Comparison of ENCODE assay signal across 1 cellular context in the genomic region with DNA sequence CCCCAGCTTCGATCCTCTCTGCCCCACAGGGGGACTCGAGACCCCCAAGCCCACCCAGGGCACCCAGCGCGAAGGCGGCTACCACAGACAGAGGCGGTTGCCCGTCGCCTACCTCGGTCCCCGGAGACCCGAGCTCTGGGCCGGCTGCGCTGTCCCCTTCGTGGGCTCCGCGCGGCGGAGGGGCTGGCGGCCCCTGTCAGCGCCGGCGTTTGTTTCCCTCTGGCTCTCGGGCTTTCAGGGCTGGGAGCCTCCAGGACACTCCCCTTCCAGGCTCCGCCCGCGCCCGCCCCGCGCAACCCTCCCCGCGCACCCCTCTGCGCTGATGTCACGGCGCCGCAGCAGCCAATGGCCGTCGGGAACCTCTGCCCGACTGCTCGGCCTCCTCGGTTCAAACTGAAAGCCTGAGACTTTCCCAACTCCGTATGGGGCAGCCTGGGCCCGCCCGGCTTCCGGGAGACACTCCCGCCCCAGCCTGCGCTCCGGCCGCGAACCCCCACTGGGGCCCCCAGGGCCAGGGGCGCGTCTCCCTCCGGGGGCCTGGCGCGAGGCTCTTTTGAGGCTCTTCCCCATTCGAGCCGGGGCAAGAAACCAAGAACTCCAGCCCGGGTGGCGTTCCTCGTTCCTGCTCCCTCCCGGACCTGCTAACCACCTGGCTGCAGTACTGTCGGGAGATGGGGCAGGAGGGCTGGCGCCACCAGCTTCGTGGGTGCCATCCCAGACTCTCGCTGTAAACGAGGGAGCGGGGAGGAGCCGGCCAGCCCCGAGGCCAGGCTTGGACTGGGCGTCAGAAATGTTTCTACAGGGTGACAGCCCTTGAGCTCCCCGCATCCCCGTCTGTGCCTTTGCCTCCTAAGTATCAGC.
A peak's percentile ranks its signal among the peaks of the same experiment; 100 is the strongest.
TF ChIP-seq lines count a peak whose summit lies in the region.

A gene with protein sequence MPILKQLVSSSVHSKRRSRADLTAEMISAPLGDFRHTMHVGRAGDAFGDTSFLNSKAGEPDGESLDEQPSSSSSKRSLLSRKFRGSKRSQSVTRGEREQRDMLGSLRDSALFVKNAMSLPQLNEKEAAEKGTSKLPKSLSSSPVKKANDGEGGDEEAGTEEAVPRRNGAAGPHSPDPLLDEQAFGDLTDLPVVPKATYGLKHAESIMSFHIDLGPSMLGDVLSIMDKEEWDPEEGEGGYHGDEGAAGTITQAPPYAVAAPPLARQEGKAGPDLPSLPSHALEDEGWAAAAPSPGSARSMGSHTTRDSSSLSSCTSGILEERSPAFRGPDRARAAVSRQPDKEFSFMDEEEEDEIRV (minus strand): TSS at position 221 of the 861 bp plus-strand sequence. CDS start 25,501 bp downstream, outside the sequence.

TF ChIP-seq in HEK293, 187 proteins besides CTCF, POLR2A, EP300 and RAD21 (continued from another document and continues in another):
- peak; percentile 75 for TF ChIP-seq ZFP69B (tag by site-specific recombination; IDR thresholded peaks at IDR 0.05)
- TF ChIP-seq BCL11A (tag by site-specific recombination; IDR thresholded peaks at IDR 0.05; ENCODE audit: low read depth): no peak; the same call in 1 of the 2 replicates
- TF ChIP-seq, protein P1, sequence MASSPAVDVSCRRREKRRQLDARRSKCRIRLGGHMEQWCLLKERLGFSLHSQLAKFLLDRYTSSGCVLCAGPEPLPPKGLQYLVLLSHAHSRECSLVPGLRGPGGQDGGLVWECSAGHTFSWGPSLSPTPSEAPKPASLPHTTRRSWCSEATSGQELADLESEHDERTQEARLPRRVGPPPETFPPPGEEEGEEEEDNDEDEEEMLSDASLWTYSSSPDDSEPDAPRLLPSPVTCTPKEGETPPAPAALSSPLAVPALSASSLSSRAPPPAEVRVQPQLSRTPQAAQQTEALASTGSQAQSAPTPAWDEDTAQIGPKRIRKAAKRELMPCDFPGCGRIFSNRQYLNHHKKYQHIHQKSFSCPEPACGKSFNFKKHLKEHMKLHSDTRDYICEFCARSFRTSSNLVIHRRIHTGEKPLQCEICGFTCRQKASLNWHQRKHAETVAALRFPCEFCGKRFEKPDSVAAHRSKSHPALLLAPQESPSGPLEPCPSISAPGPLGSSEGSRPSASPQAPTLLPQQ (tag by site-specific recombination; IDR thresholded peaks at IDR 0.05): peak; percentile 80
- no peak for TF ChIP-seq ZFP3 (tag by site-specific recombination; IDR thresholded peaks at IDR 0.05; ENCODE audit: low read depth)
- peak; percentile 27 for TF ChIP-seq ZNF394 (tag by site-specific recombination; IDR thresholded peaks at IDR 0.05; ENCODE audit: borderline replicate concordance)
- no peak for TF ChIP-seq ZNF324 (tag by site-specific recombination; IDR thresholded peaks at IDR 0.05)
- no peak for TF ChIP-seq ZNF114 (tag by site-specific recombination; IDR thresholded peaks at IDR 0.05)
- TF ChIP-seq ZNF354C (tag by site-specific recombination; IDR thresholded peaks at IDR 0.05; ENCODE audit: borderline replicate concordance, low read depth): no peak
- no peak for TF ChIP-seq ZNF138 (tag by site-specific recombination; IDR thresholded peaks at IDR 0.05; ENCODE audit: borderline replicate concordance)
- TF ChIP-seq ZNF843 (tag by site-specific recombination; IDR thresholded peaks at IDR 0.05): 0 out of 2 replicates have a peak, but pooled peaks have one; percentile 13
- TF ChIP-seq ZFP37 (tag by site-specific recombination; IDR thresholded peaks at IDR 0.05): peak; percentile 22; the same call in 1 of the 2 replicates
- no peak for TF ChIP-seq ZNF155 (tag by site-specific recombination; IDR thresholded peaks at IDR 0.05)
- TF ChIP-seq ZNF132 (tag by site-specific recombination; IDR thresholded peaks at IDR 0.05; ENCODE audit: borderline replicate concordance): no peak
- TF ChIP-seq ZNF701 (tag by site-specific recombination; IDR thresholded peaks at IDR 0.05): no peak
- TF ChIP-seq ZNF335 (tag by site-specific recombination; conservative IDR thresholded peaks at IDR 0.05): peak; percentile 64; the same call in 1 of the 2 replicates
- no peak for TF ChIP-seq MZF1 (tag by site-specific recombination; IDR thresholded peaks at IDR 0.05; ENCODE audit: borderline replicate concordance)
- peak; percentile 47; the same call in 1 of the 2 replicates for TF ChIP-seq ZNF660 (tag by site-specific recombination; IDR thresholded peaks at IDR 0.05)
- TF ChIP-seq, protein P2, sequence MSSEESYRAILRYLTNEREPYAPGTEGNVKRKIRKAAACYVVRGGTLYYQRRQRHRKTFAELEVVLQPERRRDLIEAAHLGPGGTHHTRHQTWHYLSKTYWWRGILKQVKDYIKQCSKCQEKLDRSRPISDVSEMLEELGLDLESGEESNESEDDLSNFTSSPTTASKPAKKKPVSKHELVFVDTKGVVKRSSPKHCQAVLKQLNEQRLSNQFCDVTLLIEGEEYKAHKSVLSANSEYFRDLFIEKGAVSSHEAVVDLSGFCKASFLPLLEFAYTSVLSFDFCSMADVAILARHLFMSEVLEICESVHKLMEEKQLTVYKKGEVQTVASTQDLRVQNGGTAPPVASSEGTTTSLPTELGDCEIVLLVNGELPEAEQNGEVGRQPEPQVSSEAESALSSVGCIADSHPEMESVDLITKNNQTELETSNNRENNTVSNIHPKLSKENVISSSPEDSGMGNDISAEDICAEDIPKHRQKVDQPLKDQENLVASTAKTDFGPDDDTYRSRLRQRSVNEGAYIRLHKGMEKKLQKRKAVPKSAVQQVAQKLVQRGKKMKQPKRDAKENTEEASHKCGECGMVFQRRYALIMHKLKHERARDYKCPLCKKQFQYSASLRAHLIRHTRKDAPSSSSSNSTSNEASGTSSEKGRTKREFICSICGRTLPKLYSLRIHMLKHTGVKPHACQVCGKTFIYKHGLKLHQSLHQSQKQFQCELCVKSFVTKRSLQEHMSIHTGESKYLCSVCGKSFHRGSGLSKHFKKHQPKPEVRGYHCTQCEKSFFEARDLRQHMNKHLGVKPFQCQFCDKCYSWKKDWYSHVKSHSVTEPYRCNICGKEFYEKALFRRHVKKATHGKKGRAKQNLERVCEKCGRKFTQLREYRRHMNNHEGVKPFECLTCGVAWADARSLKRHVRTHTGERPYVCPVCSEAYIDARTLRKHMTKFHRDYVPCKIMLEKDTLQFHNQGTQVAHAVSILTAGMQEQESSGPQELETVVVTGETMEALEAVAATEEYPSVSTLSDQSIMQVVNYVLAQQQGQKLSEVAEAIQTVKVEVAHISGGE (tag by site-specific recombination; conservative IDR thresholded peaks at IDR 0.05; ENCODE audit: low read depth): peak; percentile 45
- TF ChIP-seq ZBTB48 (tag by site-specific recombination; IDR thresholded peaks at IDR 0.05): no peak; the same call in 1 of the 2 replicates
- peak; percentile 98 for TF ChIP-seq GLIS1 (tag by site-specific recombination; IDR thresholded peaks at IDR 0.05)
- TF ChIP-seq, protein P3, sequence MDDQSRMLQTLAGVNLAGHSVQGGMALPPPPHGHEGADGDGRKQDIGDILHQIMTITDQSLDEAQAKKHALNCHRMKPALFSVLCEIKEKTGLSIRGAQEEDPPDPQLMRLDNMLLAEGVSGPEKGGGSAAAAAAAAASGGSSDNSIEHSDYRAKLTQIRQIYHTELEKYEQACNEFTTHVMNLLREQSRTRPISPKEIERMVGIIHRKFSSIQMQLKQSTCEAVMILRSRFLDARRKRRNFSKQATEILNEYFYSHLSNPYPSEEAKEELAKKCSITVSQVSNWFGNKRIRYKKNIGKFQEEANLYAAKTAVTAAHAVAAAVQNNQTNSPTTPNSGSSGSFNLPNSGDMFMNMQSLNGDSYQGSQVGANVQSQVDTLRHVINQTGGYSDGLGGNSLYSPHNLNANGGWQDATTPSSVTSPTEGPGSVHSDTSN (CRISPR knock-in tag; IDR thresholded peaks at IDR 0.05): no peak; the same call in 1 of the 2 replicates
- TF ChIP-seq ZNF549 (tag by site-specific recombination; IDR thresholded peaks at IDR 0.05): no peak
- TF ChIP-seq SP2 (tag by site-specific recombination; IDR thresholded peaks at IDR 0.05): peak; percentile 97
- TF ChIP-seq, protein P4, sequence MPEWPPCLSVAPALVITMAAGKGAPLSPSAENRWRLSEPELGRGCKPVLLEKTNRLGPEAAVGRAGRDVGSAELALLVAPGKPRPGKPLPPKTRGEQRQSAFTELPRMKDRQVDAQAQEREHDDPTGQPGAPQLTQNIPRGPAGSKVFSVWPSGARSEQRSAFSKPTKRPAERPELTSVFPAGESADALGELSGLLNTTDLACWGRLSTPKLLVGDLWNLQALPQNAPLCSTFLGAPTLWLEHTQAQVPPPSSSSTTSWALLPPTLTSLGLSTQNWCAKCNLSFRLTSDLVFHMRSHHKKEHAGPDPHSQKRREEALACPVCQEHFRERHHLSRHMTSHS (tag by site-specific recombination; IDR thresholded peaks at IDR 0.05): no peak
- TF ChIP-seq YY1 (tag by site-specific recombination; IDR thresholded peaks at IDR 0.05): no peak
- TF ChIP-seq ZNF626 (tag by site-specific recombination; IDR thresholded peaks at IDR 0.05): no peak
- peak; percentile 66; the same call in 1 of the 2 replicates for TF ChIP-seq ZSCAN30 (tag by site-specific recombination; IDR thresholded peaks at IDR 0.05)
- no peak for TF ChIP-seq ZNF223 (tag by site-specific recombination; IDR thresholded peaks at IDR 0.05)
- no peak for TF ChIP-seq RBAK (tag by site-specific recombination; IDR thresholded peaks at IDR 0.05)
- no peak for TF ChIP-seq ZNF529 (tag by site-specific recombination; IDR thresholded peaks at IDR 0.05; ENCODE audit: insufficient replicate concordance)
- TF ChIP-seq ZNF791 (tag by site-specific recombination; IDR thresholded peaks at IDR 0.05): no peak
- peak; percentile 44 for TF ChIP-seq PRDM1 (tag by site-specific recombination; IDR thresholded peaks at IDR 0.05)
- no peak for TF ChIP-seq ZNF830 (tag by site-specific recombination; IDR thresholded peaks at IDR 0.05; ENCODE audit: low read depth)
- TF ChIP-seq MEIS1 (CRISPR knock-in tag; IDR thresholded peaks at IDR 0.05; ENCODE audit: borderline replicate concordance): no peak
- no peak for TF ChIP-seq YY2 (tag by site-specific recombination; IDR thresholded peaks at IDR 0.05)
- TF ChIP-seq ZNF221 (tag by site-specific recombination; IDR thresholded peaks at IDR 0.05; ENCODE audit: borderline replicate concordance): no peak
- TF ChIP-seq ZNF596 (tag by site-specific recombination; IDR thresholded peaks at IDR 0.05): no peak
- TF ChIP-seq ZNF140 (tag by site-specific recombination; IDR thresholded peaks at IDR 0.05): no peak
- no peak for TF ChIP-seq ZNF239 (tag by site-specific recombination; IDR thresholded peaks at IDR 0.05)
- TF ChIP-seq, protein P5, sequence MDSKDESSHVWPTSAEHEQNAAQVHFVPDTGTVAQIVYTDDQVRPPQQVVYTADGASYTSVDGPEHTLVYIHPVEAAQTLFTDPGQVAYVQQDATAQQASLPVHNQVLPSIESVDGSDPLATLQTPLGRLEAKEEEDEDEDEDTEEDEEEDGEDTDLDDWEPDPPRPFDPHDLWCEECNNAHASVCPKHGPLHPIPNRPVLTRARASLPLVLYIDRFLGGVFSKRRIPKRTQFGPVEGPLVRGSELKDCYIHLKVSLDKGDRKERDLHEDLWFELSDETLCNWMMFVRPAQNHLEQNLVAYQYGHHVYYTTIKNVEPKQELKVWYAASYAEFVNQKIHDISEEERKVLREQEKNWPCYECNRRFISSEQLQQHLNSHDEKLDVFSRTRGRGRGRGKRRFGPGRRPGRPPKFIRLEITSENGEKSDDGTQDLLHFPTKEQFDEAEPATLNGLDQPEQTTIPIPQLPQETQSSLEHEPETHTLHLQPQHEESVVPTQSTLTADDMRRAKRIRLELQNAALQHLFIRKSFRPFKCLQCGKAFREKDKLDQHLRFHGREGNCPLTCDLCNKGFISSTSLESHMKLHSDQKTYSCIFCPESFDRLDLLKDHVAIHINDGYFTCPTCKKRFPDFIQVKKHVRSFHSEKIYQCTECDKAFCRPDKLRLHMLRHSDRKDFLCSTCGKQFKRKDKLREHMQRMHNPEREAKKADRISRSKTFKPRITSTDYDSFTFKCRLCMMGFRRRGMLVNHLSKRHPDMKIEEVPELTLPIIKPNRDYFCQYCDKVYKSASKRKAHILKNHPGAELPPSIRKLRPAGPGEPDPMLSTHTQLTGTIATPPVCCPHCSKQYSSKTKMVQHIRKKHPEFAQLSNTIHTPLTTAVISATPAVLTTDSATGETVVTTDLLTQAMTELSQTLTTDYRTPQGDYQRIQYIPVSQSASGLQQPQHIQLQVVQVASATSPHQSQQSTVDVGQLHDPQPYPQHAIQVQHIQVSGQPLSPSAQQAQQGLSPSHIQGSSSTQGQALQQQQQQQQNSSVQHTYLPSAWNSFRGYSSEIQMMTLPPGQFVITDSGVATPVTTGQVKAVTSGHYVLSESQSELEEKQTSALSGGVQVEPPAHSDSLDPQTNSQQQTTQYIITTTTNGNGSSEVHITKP (tag by site-specific recombination; IDR thresholded peaks at IDR 0.05): peak; percentile 82
- no peak for TF ChIP-seq ZNF837 (tag by site-specific recombination; IDR thresholded peaks at IDR 0.05)
- TF ChIP-seq, protein P6, sequence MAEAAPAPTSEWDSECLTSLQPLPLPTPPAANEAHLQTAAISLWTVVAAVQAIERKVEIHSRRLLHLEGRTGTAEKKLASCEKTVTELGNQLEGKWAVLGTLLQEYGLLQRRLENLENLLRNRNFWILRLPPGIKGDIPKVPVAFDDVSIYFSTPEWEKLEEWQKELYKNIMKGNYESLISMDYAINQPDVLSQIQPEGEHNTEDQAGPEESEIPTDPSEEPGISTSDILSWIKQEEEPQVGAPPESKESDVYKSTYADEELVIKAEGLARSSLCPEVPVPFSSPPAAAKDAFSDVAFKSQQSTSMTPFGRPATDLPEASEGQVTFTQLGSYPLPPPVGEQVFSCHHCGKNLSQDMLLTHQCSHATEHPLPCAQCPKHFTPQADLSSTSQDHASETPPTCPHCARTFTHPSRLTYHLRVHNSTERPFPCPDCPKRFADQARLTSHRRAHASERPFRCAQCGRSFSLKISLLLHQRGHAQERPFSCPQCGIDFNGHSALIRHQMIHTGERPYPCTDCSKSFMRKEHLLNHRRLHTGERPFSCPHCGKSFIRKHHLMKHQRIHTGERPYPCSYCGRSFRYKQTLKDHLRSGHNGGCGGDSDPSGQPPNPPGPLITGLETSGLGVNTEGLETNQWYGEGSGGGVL (tag by site-specific recombination; IDR thresholded peaks at IDR 0.05): peak; percentile 89
- TF ChIP-seq ZNF366 (tag by site-specific recombination; conservative IDR thresholded peaks at IDR 0.05): no peak
- TF ChIP-seq, protein P7, sequence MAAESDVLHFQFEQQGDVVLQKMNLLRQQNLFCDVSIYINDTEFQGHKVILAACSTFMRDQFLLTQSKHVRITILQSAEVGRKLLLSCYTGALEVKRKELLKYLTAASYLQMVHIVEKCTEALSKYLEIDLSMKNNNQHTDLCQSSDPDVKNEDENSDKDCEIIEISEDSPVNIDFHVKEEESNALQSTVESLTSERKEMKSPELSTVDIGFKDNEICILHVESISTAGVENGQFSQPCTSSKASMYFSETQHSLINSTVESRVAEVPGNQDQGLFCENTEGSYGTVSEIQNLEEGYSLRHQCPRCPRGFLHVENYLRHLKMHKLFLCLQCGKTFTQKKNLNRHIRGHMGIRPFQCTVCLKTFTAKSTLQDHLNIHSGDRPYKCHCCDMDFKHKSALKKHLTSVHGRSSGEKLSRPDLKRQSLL (tag by site-specific recombination; IDR thresholded peaks at IDR 0.05): 0 out of 2 replicates have a peak, but pooled peaks have one; percentile 4
